Comparison of ENCODE assay signal across 9 cellular contexts in the genomic region with DNA sequence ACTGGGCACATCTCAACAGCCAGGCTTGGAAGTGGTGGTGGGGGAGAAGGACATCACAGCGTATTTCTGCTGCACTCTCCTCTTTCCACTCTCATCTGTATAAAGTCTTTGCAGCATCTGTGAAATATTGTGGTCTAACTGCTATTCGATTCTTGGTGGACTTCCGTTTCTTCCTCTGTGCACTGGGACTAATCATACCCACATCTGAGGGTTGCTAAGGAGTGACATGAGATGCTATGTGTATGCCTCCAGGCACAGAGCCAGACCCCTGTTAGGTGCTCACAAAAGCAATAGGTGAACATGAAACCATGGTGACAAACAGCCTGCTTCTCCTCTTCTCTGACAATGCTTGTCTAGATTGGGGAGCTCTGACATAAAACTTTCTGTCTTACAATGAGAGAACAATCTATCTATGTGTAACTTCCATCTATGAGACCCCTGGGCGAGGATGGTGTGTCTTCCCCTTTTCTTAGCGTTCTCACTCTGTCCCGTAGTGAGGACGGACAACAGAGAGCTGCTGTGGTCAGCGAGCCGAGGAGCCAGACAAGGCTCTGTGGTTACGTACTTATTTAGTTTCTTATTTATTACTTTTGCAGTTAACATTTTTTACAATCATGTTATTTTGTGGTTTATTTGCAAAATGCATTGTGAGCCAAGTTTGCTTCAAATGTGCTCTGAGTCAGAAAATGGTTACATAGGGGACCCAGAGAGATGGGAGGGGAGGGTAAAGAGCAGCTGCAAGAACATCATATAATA.
A peak's percentile ranks its signal among the peaks of the same experiment; 100 is the strongest.
DNase-seq lines count a peak whose midpoint lies in the region; ATAC-seq and TF ChIP-seq lines count a peak whose summit lies in the region.
"Had no signal": no experiment of that assay in that cellular context is flagged by ENCODE, and none has a peak within 500 bp of the region (broad histone marks: within the 10 kb centered on the region; RNA-seq: fewer than 3 reads in every experiment).

No MANE protein-coding gene starts in this region.

- H4K8ac ChIP-seq in IMR-90 (ENCODE audit: low read depth in 2 of 2, low read length in 2 of 2), result no peak overlapping the region; a peak in 1 of 4 replicates

- POLR2A ChIA-PET in IMR-90 (lab: Charles Lee; ENCODE audit: unreplicated experiment) (no interaction called here), Caco-2 (lab: Charles Lee) (no interaction called here)
- POLR2A ChIA-PET in naive thymus-derived CD4-positive, alpha-beta T cell (lab: Charles Lee), result no interaction called here

- no CpG with 5 or more reads among the region's 10 CpGs for WGBS in IMR-90 (ENCODE audit: extremely low coverage in 2 of 2, insufficient read length in 1 of 2), 2 experiments

- peak overlapping the region; percentile 31; the same call in 1 of the 2 replicates for H2AK5ac ChIP-seq in IMR-90 (ENCODE audit: low read depth, low read length)

- H2BK15ac ChIP-seq in IMR-90 (ENCODE audit: low read depth, low read length), result no peak overlapping the region

- peak overlapping the region; percentile 12 for H2AFZ ChIP-seq in IMR-90 (replicated peaks; ENCODE audit: low read length, poor library complexity)

- H3K79me1 ChIP-seq in IMR-90 (ENCODE audit: low read depth in 1 of 2, low read length in 2 of 2), result no peaks in the 10 kb centered on the region

- H3K9me3 Mint-ChIP-seq in naive thymus-derived CD4-positive, alpha-beta T cell, result peaks cover 0 to 12% (median 0%) of the 10 kb centered on the region in 11 donors
- no peaks in the 10 kb centered on the region for H3K9me3 Mint-ChIP-seq in Caco-2 (ENCODE audit: unreplicated experiment)
- H3K9me3 Mint-ChIP-seq: activated T-cell treated with anti-CD3 and anti-CD28 coated beads, Interleukin-2, amount 50 U/mL, for 24 hours had no signal

- DNase-seq in IMR-90 (peak; percentile 64), Caco-2 (no peak)
- peak in 1 of 9 donors; percentile 9 for DNase-seq in naive thymus-derived CD4-positive, alpha-beta T cell
- DNase-seq: activated T-cell treated with anti-CD3 and anti-CD28 coated beads, Interleukin-2, amount 50 U/mL, for 24 hours had no signal

- no peaks in the 10 kb centered on the region for H3K27me3 ChIP-seq in BLaER1
- H3K27me3 ChIP-seq in IMR-90 (ENCODE audit: control insufficient read depth, insufficient read depth, low read length), result peaks cover 11% of the 10 kb centered on the region
- no peaks in the 10 kb centered on the region for H3K27me3 ChIP-seq in naive thymus-derived CD4-positive, alpha-beta T cell (ENCODE audit: control insufficient read depth in 2 of 2, insufficient read depth in 2 of 2, low read length in 2 of 2)
- no peaks in the 10 kb centered on the region for H3K27me3 ChIP-seq in Caco-2 (replicated peaks; ENCODE audit: control insufficient read depth, insufficient read depth, low read length)

- dilution Hi-C loops in IMR-90 (cut with HindIII; ENCODE audit: low sequenced_read_pairs, unreplicated experiment), result no loop called here

- peak; percentile 70 for ATAC-seq in IMR-90 (ENCODE audit: low read depth)
- ATAC-seq in naive thymus-derived CD4-positive, alpha-beta T cell, result peak; percentile 74
- ATAC-seq in HG03521 (IDR thresholded peaks at IDR 0.05; ENCODE audit: unreplicated experiment), result no peak
- no peak for ATAC-seq in HG03520 (IDR thresholded peaks at IDR 0.05; ENCODE audit: unreplicated experiment)
- no peak for ATAC-seq in GM21825 (IDR thresholded peaks at IDR 0.05; ENCODE audit: unreplicated experiment)

- H3K4ac ChIP-seq in IMR-90 (ENCODE audit: low read depth, low read length), result no peak overlapping the region

- no peak overlapping the region for H2BK5ac ChIP-seq in IMR-90 (ENCODE audit: low read depth, low read length, poor library complexity, severe bottlenecking)

- no peak for TF ChIP-seq POLR2A in IMR-90 (IDR thresholded peaks at IDR 0.05; ENCODE audit: low read depth, low read length)

- H3K14ac ChIP-seq in IMR-90 (replicated peaks; ENCODE audit: low read depth, low read length), result peak overlapping the region; percentile 79; the same call in 1 of the 2 replicates

- peak overlapping the region; percentile 25; the same call in 1 of the 2 replicates for H3K18ac ChIP-seq in IMR-90 (ENCODE audit: low read depth, low read length)

- H4K91ac ChIP-seq in IMR-90 (ENCODE audit: insufficient read depth, low read depth, low read length), result no peak overlapping the region

- intact Hi-C loops in IMR-90 (cut with micrococcal nuclease), result loop anchor here (5.0 kb wide), 2 partner anchors 67 to 172 kb away; no protein-coding TSS in a partner anchor
- intact Hi-C loops in naive thymus-derived CD4-positive, alpha-beta T cell (cut with micrococcal nuclease), result no loop called here
- intact Hi-C loops in Caco-2 (cut with micrococcal nuclease; ENCODE audit: unreplicated experiment), result loop anchor here (5.0 kb wide), 2 partner anchors 167 to 257 kb away; no protein-coding TSS in a partner anchor

- H4K20me1 ChIP-seq in BLaER1 (no peaks in the 10 kb centered on the region), IMR-90 (ENCODE audit: insufficient read depth, low read length) (0 out of 2 replicates have a peak, but pooled peaks cover 6% of the 10 kb centered on the region)

- peak overlapping the region; percentile 72 for H3K23ac ChIP-seq in IMR-90 (ENCODE audit: low read depth, low read length)

- H3K27me3 Mint-ChIP-seq in naive thymus-derived CD4-positive, alpha-beta T cell, result peaks cover 0 to 31% (median 13%) of the 10 kb centered on the region in 5 donors
- H3K27me3 Mint-ChIP-seq in Caco-2 (ENCODE audit: insufficient read depth, unreplicated experiment), result no peaks in the 10 kb centered on the region

- H4K5ac ChIP-seq in IMR-90 (ENCODE audit: low read depth, low read length), result no peak overlapping the region

- H3K36me3 ChIP-seq in BLaER1, result no peaks in the 10 kb centered on the region
- no peaks in the 10 kb centered on the region for H3K36me3 ChIP-seq in IMR-90 (ENCODE audit: control insufficient read depth, insufficient read depth, low read length)
- H3K36me3 ChIP-seq in naive thymus-derived CD4-positive, alpha-beta T cell (ENCODE audit: control insufficient read depth in 2 of 3, insufficient read depth in 3 of 3, low read length in 3 of 3), result no peaks in the 10 kb centered on the region
- no peaks in the 10 kb centered on the region for H3K36me3 ChIP-seq in Caco-2 (ENCODE audit: control insufficient read depth, insufficient read depth, low read length)

- peaks cover 0 to 6% (median 0%) of the 10 kb centered on the region in 5 donors for H3K36me3 Mint-ChIP-seq in naive thymus-derived CD4-positive, alpha-beta T cell
- peaks cover 3% of the 10 kb centered on the region for H3K36me3 Mint-ChIP-seq in Caco-2 (ENCODE audit: insufficient read depth, unreplicated experiment)

- H3K9ac ChIP-seq in BLaER1 (peak overlapping the region; percentile 71), IMR-90 (ENCODE audit: low read depth, low read length) (no peak overlapping the region; the same call in 1 of the 2 replicates)

- H3K4me1 ChIP-seq in BLaER1 (peaks cover 72% of the 10 kb centered on the region), IMR-90 (ENCODE audit: control insufficient read depth, insufficient read depth, low read length) (peaks cover 14% of the 10 kb centered on the region), Caco-2 (no peaks in the 10 kb centered on the region)
- peaks cover 0 to 6% of the 10 kb centered on the region in 2 donors for H3K4me1 ChIP-seq in naive thymus-derived CD4-positive, alpha-beta T cell (ENCODE audit: control insufficient read depth in 2 of 2, insufficient read depth in 2 of 2, low read length in 2 of 2)

- peak overlapping the region; percentile 34; the same call in 1 of the 2 replicates for H2BK20ac ChIP-seq in IMR-90 (ENCODE audit: low read depth, low read length)

- H3K4me1 Mint-ChIP-seq in naive thymus-derived CD4-positive, alpha-beta T cell, result peaks cover 0 to 25% (median 12%) of the 10 kb centered on the region in 7 donors
- H3K4me1 Mint-ChIP-seq in Caco-2 (ENCODE audit: low read depth, unreplicated experiment), result peaks cover 6% of the 10 kb centered on the region

- no peak overlapping the region for H2AK9ac ChIP-seq in IMR-90 (replicated peaks; ENCODE audit: low read depth, low read length, poor library complexity)

- no peaks in the 10 kb centered on the region for H3K9me1 ChIP-seq in IMR-90 (ENCODE audit: insufficient read depth, low read length)

- H3K4me3 ChIP-seq in BLaER1, result peak overlapping the region; percentile 52
- H3K4me3 ChIP-seq in IMR-90 (ENCODE audit: insufficient read depth, low read depth, low read length), result 0 out of 2 replicates have a peak overlapping the region, but pooled peaks have one; percentile 10
- peak overlapping the region; percentile 39 for H3K4me3 ChIP-seq in WI38 (ENCODE audit: low read depth, low read length)
- no peak overlapping the region for H3K4me3 ChIP-seq in naive thymus-derived CD4-positive, alpha-beta T cell (ENCODE audit: low read length)
- no peak overlapping the region for H3K4me3 ChIP-seq in Caco-2 (ENCODE audit: low read depth, low read length)

- peak overlapping the region in 1 of 10 donors; percentile 31 for H3K4me3 Mint-ChIP-seq in naive thymus-derived CD4-positive, alpha-beta T cell
- no peak overlapping the region for H3K4me3 Mint-ChIP-seq in Caco-2 (ENCODE audit: unreplicated experiment)
- H3K4me3 Mint-ChIP-seq: activated T-cell treated with anti-CD3 and anti-CD28 coated beads, Interleukin-2, amount 50 U/mL, for 24 hours had no signal

- in situ Hi-C loops in IMR-90 (cut with MboI; ENCODE audit: low sequenced_read_pairs), result loop anchor here (25.0 kb wide), 1 partner anchor 938 kb away; no protein-coding TSS in a partner anchor

- H2BK120ac ChIP-seq in IMR-90 (ENCODE audit: low read depth, low read length), result peak overlapping the region; percentile 25; the same call in 1 of the 2 replicates

- H3K27ac Mint-ChIP-seq in naive thymus-derived CD4-positive, alpha-beta T cell, result peak overlapping the region in 1 of 9 donors; percentile 1
- no peak overlapping the region for H3K27ac Mint-ChIP-seq in Caco-2 (ENCODE audit: unreplicated experiment)
- H3K27ac Mint-ChIP-seq: activated T-cell treated with anti-CD3 and anti-CD28 coated beads, Interleukin-2, amount 50 U/mL, for 24 hours had no signal

- BruUV-seq in IMR-90 (replicated peaks; lab: Mats Ljungman, UMichigan) (no TSS peak), Caco-2 (replicated peaks; lab: Mats Ljungman, UMichigan) (no TSS peak)

- TF ChIP-seq CTCF in IMR-90 (conservative IDR thresholded peaks at IDR 0.05; ENCODE audit: low read depth, low read length), result no peak
- TF ChIP-seq CTCF in WI38 (IDR thresholded peaks at IDR 0.05; ENCODE audit: low read depth, low read length), result no peak
- no peak for TF ChIP-seq CTCF in Caco-2 (IDR thresholded peaks at IDR 0.05; ENCODE audit: insufficient read depth in 1 of 2, low read depth in 1 of 2, low read length in 1 of 2, severe bottlenecking in 1 of 2, unreplicated experiment in 1 of 2)

- no peak overlapping the region for H3K56ac ChIP-seq in IMR-90 (ENCODE audit: extremely low read depth, insufficient read depth, low read length)

- H3K27ac ChIP-seq in BLaER1 (peak overlapping the region; percentile 93), IMR-90 (ENCODE audit: insufficient read depth, low read length) (peak overlapping the region; percentile 39; the same call in 1 of the 2 replicates)
- no peak overlapping the region for H3K27ac ChIP-seq in naive thymus-derived CD4-positive, alpha-beta T cell (ENCODE audit: low read depth, low read length)

- CTCF ChIA-PET in IMR-90 (lab: Yijun Ruan, JAX), result no interaction called here
- CTCF ChIA-PET in naive thymus-derived CD4-positive, alpha-beta T cell (lab: Charles Lee), result no interaction called here
- CTCF ChIA-PET in Caco-2 (lab: Charles Lee), result no interaction called here

- H3K4me2 ChIP-seq in BLaER1, result peak overlapping the region; percentile 81
- peak overlapping the region; percentile 85 for H3K4me2 ChIP-seq in IMR-90 (ENCODE audit: low read depth, low read length)

- peaks cover 11% of the 10 kb centered on the region for H3K9me3 ChIP-seq in BLaER1
- no peaks in the 10 kb centered on the region for H3K9me3 ChIP-seq in IMR-90 (ENCODE audit: control insufficient read depth, insufficient read depth, low read length)
- H3K9me3 ChIP-seq in naive thymus-derived CD4-positive, alpha-beta T cell (ENCODE audit: control insufficient read depth in 2 of 3, low read length in 3 of 3), result no peaks in the 10 kb centered on the region
- peaks cover 5% of the 10 kb centered on the region; the same call in 1 of the 2 replicates for H3K9me3 ChIP-seq in Caco-2

- TF ChIP-seq RAD21 in IMR-90 (IDR thresholded peaks at IDR 0.05; ENCODE audit: low read length), result no peak

Comparison
In these comparisons a context has a peak if more than half of its experiments do, and no peak if none do; other contexts are left out.
1. H3K4me3 ChIP-seq: peak in BLaER1 (single experiment), IMR-90 (single experiment) and WI38 (single experiment); none in naive thymus-derived CD4-positive, alpha-beta T cell (single experiment) and Caco-2 (single experiment).
2. ATAC-seq: peak in IMR-90 (single experiment) and naive thymus-derived CD4-positive, alpha-beta T cell (single experiment); none in HG03521 (single experiment), HG03520 (single experiment) and GM21825 (single experiment).
3. intact Hi-C loops: an anchor here in IMR-90 (5.0 kb wide) and Caco-2 (5.0 kb wide); none called in naive thymus-derived CD4-positive, alpha-beta T cell.